In genomic region chr7:23273141-23273599, GRCh38 we compare ENCODE assay signal across 8 cellular contexts. TPM values are rescaled to one million over a fixed set of nuclear protein-coding genes. Genes with fewer than 3 reads are reported as not detected.
DNase-seq lines count a peak whose midpoint lies in the region; ATAC-seq and TF ChIP-seq lines count a peak whose summit lies in the region.

No MANE protein-coding gene starts in this region.

- H3K27me3 Mint-ChIP-seq in neural progenitor cell (ENCODE audit: insufficient read depth, low read depth): peaks cover 9% of the 10 kb centered on the region

- H3K4me1 ChIP-seq in neural progenitor cell: no peaks in the 10 kb centered on the region

- H3K27ac ChIP-seq in neural progenitor cell (no peak overlapping the region), substantia nigra (ENCODE audit: low read depth, low read length, poor library complexity, severe bottlenecking) (no peak overlapping the region)

- H3K27me3 ChIP-seq in neural progenitor cell: no peaks in the 10 kb centered on the region

- no peak overlapping the region for H3K9ac ChIP-seq in neural progenitor cell

- DNase-seq in EL (peak; percentile 91), OCI-M2 (lab: John Stamatoyannopoulos, UW; ENCODE audit: unreplicated experiment) (peak; percentile 43), activated T-cell treated with anti-CD3 and anti-CD28 coated beads for 4 hours (peak; percentile 90), fibroblast of gingiva (ENCODE audit: low read depth) (peak; percentile 40), neural progenitor cell (ENCODE audit: low spot score) (peak; percentile 92), substantia nigra (lab: John Stamatoyannopoulos, UW) (peak in 33 of 49 donors; percentile 1 to 60 (median 28))
- DNase-seq in Jurkat, Clone E6-1 (ENCODE audit: low read depth, low spot score): peak; percentile 89

- H3K9me3 Mint-ChIP-seq in neural progenitor cell: no peaks in the 10 kb centered on the region

- no peaks in the 10 kb centered on the region for H3K9me3 ChIP-seq in neural progenitor cell (ENCODE audit: low read depth)

- H3K4me3 ChIP-seq in Jurkat, Clone E6-1 (ENCODE audit: low read length): peak overlapping the region; percentile 52
- peak overlapping the region; percentile 24 for H3K4me3 ChIP-seq in neural progenitor cell

- H3K4me1 Mint-ChIP-seq in neural progenitor cell: peaks cover 2% of the 10 kb centered on the region

- H3K36me3 Mint-ChIP-seq in neural progenitor cell: no peaks in the 10 kb centered on the region

- H3F3A ChIP-seq in neural progenitor cell (ENCODE audit: low read depth): peaks cover 4% of the 10 kb centered on the region

- no peaks in the 10 kb centered on the region for H3K79me2 ChIP-seq in neural progenitor cell (ENCODE audit: low read depth)

- no peaks in the 10 kb centered on the region for H3K36me3 ChIP-seq in neural progenitor cell

- peak overlapping the region; percentile 46 for H3K4me2 ChIP-seq in neural progenitor cell

- no peak overlapping the region for H3K27ac Mint-ChIP-seq in neural progenitor cell

- H3K4me3 Mint-ChIP-seq in neural progenitor cell: no peak overlapping the region

- TF ChIP-seq CTCF in neural progenitor cell (IDR thresholded peaks at IDR 0.05): peak; percentile 88

- ATAC-seq in GM21737 (IDR thresholded peaks at IDR 0.05; ENCODE audit: unreplicated experiment): peak; percentile 97

- no peaks in the 10 kb centered on the region for H4K20me1 ChIP-seq in neural progenitor cell (ENCODE audit: low read depth)

- H2AFZ ChIP-seq in neural progenitor cell (replicated peaks): peak overlapping the region; percentile 65

RNA-seq across cellular contexts. Expression of gene MALSU1, which starts 26.0 kb away (rescaled TPM):
- polyA plus RNA-seq in Jurkat, Clone E6-1 (2012; ENCODE audit: insufficient read depth, insufficient read length): 203 TPM
- 48.7 and 58.1 TPM in 2 replicates for total RNA-seq in neural progenitor cell (ENCODE audit: low replicate concordance)

RNA-seq across cellular contexts. Expression of gene GPNMB, which starts 26.6 kb away (rescaled TPM):
- 5.7 TPM for polyA plus RNA-seq in Jurkat, Clone E6-1 (2012; ENCODE audit: insufficient read depth, insufficient read length)
- total RNA-seq in neural progenitor cell (ENCODE audit: low replicate concordance): 0.99 TPM in 1 of 2 replicates, not detected in the other

Comparison
In these comparisons a context has a peak if more than half of its experiments do, and no peak if none do; other contexts are left out.
1. DNase-seq: peak in every context shown above with its lines; median percentile 92 in neural progenitor cell; 91 in EL; 90 in activated T-cell treated with anti-CD3 and anti-CD28 coated beads for 4 hours; 89 in Jurkat, Clone E6-1; 43 in OCI-M2; 40 in fibroblast of gingiva; 28 in substantia nigra.